Comparison of ENCODE assay signal across 1 cellular context in the genomic region with DNA sequence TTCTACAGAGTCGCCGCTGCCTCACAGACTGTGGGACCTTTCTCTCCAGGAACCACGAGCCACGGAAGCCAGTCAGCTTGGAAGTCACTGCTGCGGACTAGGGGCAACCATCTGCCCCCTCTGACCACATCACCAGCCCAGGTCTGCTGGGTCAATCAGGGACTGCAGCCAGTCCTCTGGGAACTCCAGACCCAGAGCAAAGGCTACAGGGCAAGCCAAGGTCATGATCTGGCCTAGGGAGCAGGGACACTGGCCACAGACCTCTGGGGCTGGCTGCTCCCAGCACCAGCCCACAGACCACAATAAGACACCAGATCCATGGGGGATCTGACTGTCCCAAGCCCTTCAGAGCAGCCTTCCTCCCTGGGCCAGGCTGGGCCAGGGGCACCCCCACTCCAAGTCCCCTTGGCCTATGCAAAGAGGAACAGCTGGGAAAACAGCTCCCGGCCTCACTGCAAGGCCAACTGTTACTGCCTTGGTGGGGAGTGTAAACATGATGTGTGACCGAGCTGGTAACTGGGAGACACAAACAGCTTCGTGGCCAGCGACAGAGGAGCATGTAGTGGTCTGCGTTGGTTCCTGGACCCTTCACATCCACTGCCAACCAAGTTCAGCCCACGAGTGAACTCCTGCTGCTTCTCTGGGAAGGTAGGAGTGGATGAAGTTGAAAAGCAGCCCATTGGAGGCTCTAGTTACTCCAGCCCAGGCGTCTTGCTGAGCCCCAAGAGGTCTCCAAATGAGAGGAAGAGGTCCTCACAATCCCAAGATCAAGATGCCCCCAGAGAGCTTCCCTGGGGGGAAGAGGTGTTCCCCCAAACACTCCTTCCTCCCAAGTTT.
A peak's percentile ranks its signal among the peaks of the same experiment; 100 is the strongest.
TF ChIP-seq lines count a peak whose summit lies in the region.

No MANE protein-coding gene starts in this region.

TF ChIP-seq in HepG2, 621 proteins besides CTCF, POLR2A, EP300 and RAD21 (continued from another document and continues in another):
- TF ChIP-seq, protein P1, sequence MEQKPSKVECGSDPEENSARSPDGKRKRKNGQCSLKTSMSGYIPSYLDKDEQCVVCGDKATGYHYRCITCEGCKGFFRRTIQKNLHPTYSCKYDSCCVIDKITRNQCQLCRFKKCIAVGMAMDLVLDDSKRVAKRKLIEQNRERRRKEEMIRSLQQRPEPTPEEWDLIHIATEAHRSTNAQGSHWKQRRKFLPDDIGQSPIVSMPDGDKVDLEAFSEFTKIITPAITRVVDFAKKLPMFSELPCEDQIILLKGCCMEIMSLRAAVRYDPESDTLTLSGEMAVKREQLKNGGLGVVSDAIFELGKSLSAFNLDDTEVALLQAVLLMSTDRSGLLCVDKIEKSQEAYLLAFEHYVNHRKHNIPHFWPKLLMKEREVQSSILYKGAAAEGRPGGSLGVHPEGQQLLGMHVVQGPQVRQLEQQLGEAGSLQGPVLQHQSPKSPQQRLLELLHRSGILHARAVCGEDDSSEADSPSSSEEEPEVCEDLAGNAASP (CRISPR knock-in tag; IDR thresholded peaks at IDR 0.05; ENCODE audit: borderline replicate concordance), result peak; percentile 97
- TF ChIP-seq KLF13 (CRISPR knock-in tag; IDR thresholded peaks at IDR 0.05), result 0 out of 2 replicates have a peak, but pooled peaks have one; percentile 60
- TF ChIP-seq PHF21A (CRISPR knock-in tag; IDR thresholded peaks at IDR 0.05), result 0 out of 2 replicates have a peak, but pooled peaks have one; percentile 56
- TF ChIP-seq, protein P2, sequence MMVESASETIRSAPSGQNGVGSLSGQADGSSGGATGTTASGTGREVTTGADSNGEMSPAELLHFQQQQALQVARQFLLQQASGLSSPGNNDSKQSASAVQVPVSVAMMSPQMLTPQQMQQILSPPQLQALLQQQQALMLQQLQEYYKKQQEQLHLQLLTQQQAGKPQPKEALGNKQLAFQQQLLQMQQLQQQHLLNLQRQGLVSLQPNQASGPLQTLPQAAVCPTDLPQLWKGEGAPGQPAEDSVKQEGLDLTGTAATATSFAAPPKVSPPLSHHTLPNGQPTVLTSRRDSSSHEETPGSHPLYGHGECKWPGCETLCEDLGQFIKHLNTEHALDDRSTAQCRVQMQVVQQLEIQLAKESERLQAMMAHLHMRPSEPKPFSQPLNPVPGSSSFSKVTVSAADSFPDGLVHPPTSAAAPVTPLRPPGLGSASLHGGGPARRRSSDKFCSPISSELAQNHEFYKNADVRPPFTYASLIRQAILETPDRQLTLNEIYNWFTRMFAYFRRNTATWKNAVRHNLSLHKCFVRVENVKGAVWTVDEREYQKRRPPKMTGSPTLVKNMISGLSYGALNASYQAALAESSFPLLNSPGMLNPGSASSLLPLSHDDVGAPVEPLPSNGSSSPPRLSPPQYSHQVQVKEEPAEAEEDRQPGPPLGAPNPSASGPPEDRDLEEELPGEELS (CRISPR knock-in tag; IDR thresholded peaks at IDR 0.05), result peak; percentile 70; the same call in 1 of the 2 replicates
- TF ChIP-seq, protein P3, sequence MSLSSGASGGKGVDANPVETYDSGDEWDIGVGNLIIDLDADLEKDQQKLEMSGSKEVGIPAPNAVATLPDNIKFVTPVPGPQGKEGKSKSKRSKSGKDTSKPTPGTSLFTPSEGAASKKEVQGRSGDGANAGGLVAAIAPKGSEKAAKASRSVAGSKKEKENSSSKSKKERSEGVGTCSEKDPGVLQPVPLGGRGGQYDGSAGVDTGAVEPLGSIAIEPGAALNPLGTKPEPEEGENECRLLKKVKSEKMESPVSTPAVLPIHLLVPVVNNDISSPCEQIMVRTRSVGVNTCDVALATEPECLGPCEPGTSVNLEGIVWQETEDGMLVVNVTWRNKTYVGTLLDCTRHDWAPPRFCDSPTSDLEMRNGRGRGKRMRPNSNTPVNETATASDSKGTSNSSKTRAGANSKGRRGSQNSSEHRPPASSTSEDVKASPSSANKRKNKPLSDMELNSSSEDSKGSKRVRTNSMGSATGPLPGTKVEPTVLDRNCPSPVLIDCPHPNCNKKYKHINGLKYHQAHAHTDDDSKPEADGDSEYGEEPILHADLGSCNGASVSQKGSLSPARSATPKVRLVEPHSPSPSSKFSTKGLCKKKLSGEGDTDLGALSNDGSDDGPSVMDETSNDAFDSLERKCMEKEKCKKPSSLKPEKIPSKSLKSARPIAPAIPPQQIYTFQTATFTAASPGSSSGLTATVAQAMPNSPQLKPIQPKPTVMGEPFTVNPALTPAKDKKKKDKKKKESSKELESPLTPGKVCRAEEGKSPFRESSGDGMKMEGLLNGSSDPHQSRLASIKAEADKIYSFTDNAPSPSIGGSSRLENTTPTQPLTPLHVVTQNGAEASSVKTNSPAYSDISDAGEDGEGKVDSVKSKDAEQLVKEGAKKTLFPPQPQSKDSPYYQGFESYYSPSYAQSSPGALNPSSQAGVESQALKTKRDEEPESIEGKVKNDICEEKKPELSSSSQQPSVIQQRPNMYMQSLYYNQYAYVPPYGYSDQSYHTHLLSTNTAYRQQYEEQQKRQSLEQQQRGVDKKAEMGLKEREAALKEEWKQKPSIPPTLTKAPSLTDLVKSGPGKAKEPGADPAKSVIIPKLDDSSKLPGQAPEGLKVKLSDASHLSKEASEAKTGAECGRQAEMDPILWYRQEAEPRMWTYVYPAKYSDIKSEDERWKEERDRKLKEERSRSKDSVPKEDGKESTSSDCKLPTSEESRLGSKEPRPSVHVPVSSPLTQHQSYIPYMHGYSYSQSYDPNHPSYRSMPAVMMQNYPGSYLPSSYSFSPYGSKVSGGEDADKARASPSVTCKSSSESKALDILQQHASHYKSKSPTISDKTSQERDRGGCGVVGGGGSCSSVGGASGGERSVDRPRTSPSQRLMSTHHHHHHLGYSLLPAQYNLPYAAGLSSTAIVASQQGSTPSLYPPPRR (CRISPR knock-in tag; IDR thresholded peaks at IDR 0.05; ENCODE audit: borderline replicate concordance), result peak; percentile 55; the same call in 1 of the 2 replicates
- no peak for TF ChIP-seq ZNF557 (CRISPR knock-in tag; IDR thresholded peaks at IDR 0.05)
- no peak for TF ChIP-seq ZNF703 (CRISPR knock-in tag; IDR thresholded peaks at IDR 0.05; ENCODE audit: borderline replicate concordance)
- TF ChIP-seq MAZ (IDR thresholded peaks at IDR 0.05; ENCODE audit: borderline replicate concordance, low read depth, low read length), result no peak
- TF ChIP-seq MAZ (CRISPR knock-in tag; IDR thresholded peaks at IDR 0.05; ENCODE audit: low read depth), result peak; percentile 23; the same call in 1 of the 2 replicates
- no peak for TF ChIP-seq SCMH1 (CRISPR knock-in tag; IDR thresholded peaks at IDR 0.05; ENCODE audit: borderline replicate concordance)
- TF ChIP-seq, protein P4, sequence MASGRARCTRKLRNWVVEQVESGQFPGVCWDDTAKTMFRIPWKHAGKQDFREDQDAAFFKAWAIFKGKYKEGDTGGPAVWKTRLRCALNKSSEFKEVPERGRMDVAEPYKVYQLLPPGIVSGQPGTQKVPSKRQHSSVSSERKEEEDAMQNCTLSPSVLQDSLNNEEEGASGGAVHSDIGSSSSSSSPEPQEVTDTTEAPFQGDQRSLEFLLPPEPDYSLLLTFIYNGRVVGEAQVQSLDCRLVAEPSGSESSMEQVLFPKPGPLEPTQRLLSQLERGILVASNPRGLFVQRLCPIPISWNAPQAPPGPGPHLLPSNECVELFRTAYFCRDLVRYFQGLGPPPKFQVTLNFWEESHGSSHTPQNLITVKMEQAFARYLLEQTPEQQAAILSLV (CRISPR knock-in tag; IDR thresholded peaks at IDR 0.05; ENCODE audit: borderline replicate concordance), result peak; percentile 73; the same call in 1 of the 2 replicates
- TF ChIP-seq, protein P5, sequence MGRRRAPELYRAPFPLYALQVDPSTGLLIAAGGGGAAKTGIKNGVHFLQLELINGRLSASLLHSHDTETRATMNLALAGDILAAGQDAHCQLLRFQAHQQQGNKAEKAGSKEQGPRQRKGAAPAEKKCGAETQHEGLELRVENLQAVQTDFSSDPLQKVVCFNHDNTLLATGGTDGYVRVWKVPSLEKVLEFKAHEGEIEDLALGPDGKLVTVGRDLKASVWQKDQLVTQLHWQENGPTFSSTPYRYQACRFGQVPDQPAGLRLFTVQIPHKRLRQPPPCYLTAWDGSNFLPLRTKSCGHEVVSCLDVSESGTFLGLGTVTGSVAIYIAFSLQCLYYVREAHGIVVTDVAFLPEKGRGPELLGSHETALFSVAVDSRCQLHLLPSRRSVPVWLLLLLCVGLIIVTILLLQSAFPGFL (CRISPR knock-in tag; IDR thresholded peaks at IDR 0.05), result no peak
- TF ChIP-seq FOXO1 (CRISPR knock-in tag; IDR thresholded peaks at IDR 0.05), result peak; percentile 77; the same call in 1 of the 2 replicates
- TF ChIP-seq ZNF678 (CRISPR knock-in tag; IDR thresholded peaks at IDR 0.05), result no peak
- no peak; the same call in 1 of the 2 replicates for TF ChIP-seq ZMAT3 (CRISPR knock-in tag; conservative IDR thresholded peaks at IDR 0.05)
- TF ChIP-seq, protein P6, sequence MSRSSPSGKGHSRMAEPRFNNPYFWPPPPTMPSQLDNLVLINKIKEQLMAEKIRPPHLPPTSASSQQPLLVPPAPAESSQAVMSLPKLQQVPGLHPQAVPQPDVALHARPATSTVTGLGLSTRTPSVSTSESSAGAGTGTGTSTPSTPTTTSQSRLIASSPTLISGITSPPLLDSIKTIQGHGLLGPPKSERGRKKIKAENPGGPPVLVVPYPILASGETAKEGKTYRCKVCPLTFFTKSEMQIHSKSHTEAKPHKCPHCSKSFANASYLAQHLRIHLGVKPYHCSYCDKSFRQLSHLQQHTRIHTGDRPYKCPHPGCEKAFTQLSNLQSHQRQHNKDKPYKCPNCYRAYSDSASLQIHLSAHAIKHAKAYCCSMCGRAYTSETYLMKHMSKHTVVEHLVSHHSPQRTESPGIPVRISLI (CRISPR knock-in tag; IDR thresholded peaks at IDR 0.05; ENCODE audit: borderline replicate concordance), result 0 out of 2 replicates have a peak, but pooled peaks have one; percentile 16
- TF ChIP-seq, protein P7, sequence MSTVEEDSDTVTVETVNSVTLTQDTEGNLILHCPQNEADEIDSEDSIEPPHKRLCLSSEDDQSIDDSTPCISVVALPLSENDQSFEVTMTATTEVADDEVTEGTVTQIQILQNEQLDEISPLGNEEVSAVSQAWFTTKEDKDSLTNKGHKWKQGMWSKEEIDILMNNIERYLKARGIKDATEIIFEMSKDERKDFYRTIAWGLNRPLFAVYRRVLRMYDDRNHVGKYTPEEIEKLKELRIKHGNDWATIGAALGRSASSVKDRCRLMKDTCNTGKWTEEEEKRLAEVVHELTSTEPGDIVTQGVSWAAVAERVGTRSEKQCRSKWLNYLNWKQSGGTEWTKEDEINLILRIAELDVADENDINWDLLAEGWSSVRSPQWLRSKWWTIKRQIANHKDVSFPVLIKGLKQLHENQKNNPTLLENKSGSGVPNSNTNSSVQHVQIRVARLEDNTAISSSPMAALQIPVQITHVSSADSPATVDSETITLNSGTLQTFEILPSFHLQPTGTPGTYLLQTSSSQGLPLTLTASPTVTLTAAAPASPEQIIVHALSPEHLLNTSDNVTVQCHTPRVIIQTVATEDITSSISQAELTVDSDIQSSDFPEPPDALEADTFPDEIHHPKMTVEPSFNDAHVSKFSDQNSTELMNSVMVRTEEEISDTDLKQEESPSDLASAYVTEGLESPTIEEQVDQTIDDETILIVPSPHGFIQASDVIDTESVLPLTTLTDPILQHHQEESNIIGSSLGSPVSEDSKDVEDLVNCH (CRISPR knock-in tag; IDR thresholded peaks at IDR 0.05), result 0 out of 2 replicates have a peak, but pooled peaks have one; percentile 63
- peak; percentile 21; the same call in 1 of the 3 replicates for TF ChIP-seq MXI1 (IDR thresholded peaks at IDR 0.05; ENCODE audit: borderline replicate concordance, low read depth, low read length)
- 0 out of 2 replicates have a peak, but pooled peaks have one; percentile 39 for TF ChIP-seq ZNF335 (CRISPR knock-in tag; IDR thresholded peaks at IDR 0.05)
- no peak for TF ChIP-seq ZNF773 (CRISPR knock-in tag; IDR thresholded peaks at IDR 0.05; ENCODE audit: borderline replicate concordance)
- TF ChIP-seq MAF1 (CRISPR knock-in tag; IDR thresholded peaks at IDR 0.05; ENCODE audit: borderline replicate concordance), result no peak
- peak; percentile 71 for TF ChIP-seq NR2F6 (IDR thresholded peaks at IDR 0.05)
- peak; percentile 59 for TF ChIP-seq NR2F6 (CRISPR knock-in tag; IDR thresholded peaks at IDR 0.05)
- no peak for TF ChIP-seq ZKSCAN8 (CRISPR knock-in tag; IDR thresholded peaks at IDR 0.05; ENCODE audit: borderline replicate concordance)
- no peak for TF ChIP-seq XBP1 (CRISPR knock-in tag; IDR thresholded peaks at IDR 0.05)
- no peak for TF ChIP-seq PCBP2 (optimal IDR thresholded peaks at IDR 0.05; ENCODE audit: low read depth, low read length, poor library complexity, severe bottlenecking)
- TF ChIP-seq RBM39 (IDR thresholded peaks at IDR 0.05; ENCODE audit: low read depth, low read length, poor library complexity, severe bottlenecking), result peak; percentile 16
- TF ChIP-seq ZSCAN31 (CRISPR knock-in tag; IDR thresholded peaks at IDR 0.05; ENCODE audit: low read depth), result peak; percentile 17; the same call in 1 of the 2 replicates
- TF ChIP-seq, protein P8, sequence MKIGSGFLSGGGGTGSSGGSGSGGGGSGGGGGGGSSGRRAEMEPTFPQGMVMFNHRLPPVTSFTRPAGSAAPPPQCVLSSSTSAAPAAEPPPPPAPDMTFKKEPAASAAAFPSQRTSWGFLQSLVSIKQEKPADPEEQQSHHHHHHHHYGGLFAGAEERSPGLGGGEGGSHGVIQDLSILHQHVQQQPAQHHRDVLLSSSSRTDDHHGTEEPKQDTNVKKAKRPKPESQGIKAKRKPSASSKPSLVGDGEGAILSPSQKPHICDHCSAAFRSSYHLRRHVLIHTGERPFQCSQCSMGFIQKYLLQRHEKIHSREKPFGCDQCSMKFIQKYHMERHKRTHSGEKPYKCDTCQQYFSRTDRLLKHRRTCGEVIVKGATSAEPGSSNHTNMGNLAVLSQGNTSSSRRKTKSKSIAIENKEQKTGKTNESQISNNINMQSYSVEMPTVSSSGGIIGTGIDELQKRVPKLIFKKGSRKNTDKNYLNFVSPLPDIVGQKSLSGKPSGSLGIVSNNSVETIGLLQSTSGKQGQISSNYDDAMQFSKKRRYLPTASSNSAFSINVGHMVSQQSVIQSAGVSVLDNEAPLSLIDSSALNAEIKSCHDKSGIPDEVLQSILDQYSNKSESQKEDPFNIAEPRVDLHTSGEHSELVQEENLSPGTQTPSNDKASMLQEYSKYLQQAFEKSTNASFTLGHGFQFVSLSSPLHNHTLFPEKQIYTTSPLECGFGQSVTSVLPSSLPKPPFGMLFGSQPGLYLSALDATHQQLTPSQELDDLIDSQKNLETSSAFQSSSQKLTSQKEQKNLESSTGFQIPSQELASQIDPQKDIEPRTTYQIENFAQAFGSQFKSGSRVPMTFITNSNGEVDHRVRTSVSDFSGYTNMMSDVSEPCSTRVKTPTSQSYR (CRISPR knock-in tag; IDR thresholded peaks at IDR 0.05; ENCODE audit: borderline replicate concordance), result peak; percentile 6; the same call in 1 of the 2 replicates
- TF ChIP-seq NR2F2 (IDR thresholded peaks at IDR 0.05; ENCODE audit: borderline replicate concordance, low read depth), result 0 out of 2 replicates have a peak, but pooled peaks have one; percentile 16
- TF ChIP-seq ZNF274 (CRISPR knock-in tag; IDR thresholded peaks at IDR 0.05), result peak; percentile 58; the same call in 1 of the 2 replicates
- 0 out of 2 replicates have a peak, but pooled peaks have one; percentile 50 for TF ChIP-seq YEATS4 (CRISPR knock-in tag; IDR thresholded peaks at IDR 0.05; ENCODE audit: borderline replicate concordance)
- peak; percentile 30; the same call in 1 of the 2 replicates for TF ChIP-seq RFX1 (IDR thresholded peaks at IDR 0.05)
- TF ChIP-seq FLYWCH1 (CRISPR knock-in tag; IDR thresholded peaks at IDR 0.05), result no peak
- no peak for TF ChIP-seq ZSCAN22 (CRISPR knock-in tag; IDR thresholded peaks at IDR 0.05)
